17 cellular contexts compared by ENCODE assay signal in genomic region chr21:34825101-34825500, GRCh38.
"Had no signal": no experiment of that assay in that cellular context is flagged by ENCODE, and none has a peak within 500 bp of the region (broad histone marks: within the 10 kb centered on the region; RNA-seq: fewer than 3 reads in every experiment).

No MANE protein-coding gene starts in this region.

- H3K27me3 ChIP-seq: brain microvascular endothelial cell, foreskin keratinocyte, ovary, tibial artery, uterus had no signal

- H3K27me3 Mint-ChIP-seq: activated B cell treated with CpG ODN at 0.5 μM for 24 hours; activated CD4-positive, alpha-beta T cell treated with anti-CD3 and anti-CD28 coated beads, Interleukin-2, amount 10 ng/mL, durations not matched to agents 24 days and 14 days; activated naive CD8-positive, alpha-beta T cell treated with anti-CD3 and anti-CD28 coated beads, Interleukin-2, amount 10 ng/mL, durations not matched to agents 7 days and 5 days; stimulated activated memory B cell treated with anti-CD40 and anti-IgM and Interleukin-4, amounts not matched to agents 10 μg/mL and 1 μg/mL and 100 μg/mL, for 72 hours had no signal

- H3K9me3 ChIP-seq: ovary, tibial artery, uterus had no signal

- H3K4me1 ChIP-seq: uterus had no signal

- H3K4me3 Mint-ChIP-seq: activated B cell treated with CpG ODN at 0.5 μM for 24 hours; activated CD4-positive, alpha-beta T cell treated with anti-CD3 and anti-CD28 coated beads, Interleukin-2, amount 10 ng/mL, durations not matched to agents 24 days and 14 days; activated naive CD8-positive, alpha-beta T cell treated with anti-CD3 and anti-CD28 coated beads, Interleukin-2, amount 10 ng/mL, durations not matched to agents 7 days and 5 days; neural crest cell; stimulated activated memory B cell treated with anti-CD40 and anti-IgM and Interleukin-4, amounts not matched to agents 10 μg/mL and 1 μg/mL and 100 μg/mL, for 72 hours; T-helper 2 cell treated with Interferon-gamma antibody and Interleukin-4, amounts not matched to agents 5 μg/mL and 100 μg/mL, for 36 hours had no signal

- DNase-seq: activated B cell treated with CpG ODN at 0.5 μM for 24 hours; activated CD4-positive, alpha-beta T cell treated with anti-CD3 and anti-CD28 coated beads, Interleukin-2, amount 10 ng/mL, durations not matched to agents 24 days and 14 days; activated effector memory CD4-positive, alpha-beta T cell treated with anti-CD3 and anti-CD28 coated beads, Interleukin-2, amount 50 U/mL, for 16 hours; activated naive CD8-positive, alpha-beta T cell treated with anti-CD3 and anti-CD28 coated beads, Interleukin-2, amount 10 ng/mL, durations not matched to agents 7 days and 5 days; brain microvascular endothelial cell; cerebellar nuclear complex; effector CD8-positive, alpha-beta T cell; foreskin keratinocyte; glutamatergic neuron; left ventricle myocardium superior; ovary; stimulated activated CD4-positive, alpha-beta T cell treated with anti-CD3 and anti-CD28 coated beads, Interleukin-2, amount 100 ng/mL, for 24 hours; tibial artery; uterus had no signal

- H3K4me1 Mint-ChIP-seq: activated B cell treated with CpG ODN at 0.5 μM for 24 hours had no signal

- H3K36me3 ChIP-seq: ovary, uterus had no signal

- H3K4me3 ChIP-seq: ovary, tibial artery, uterus had no signal

- H3K9me3 Mint-ChIP-seq: neural crest cell; T-helper 2 cell treated with Interferon-gamma antibody and Interleukin-4, amounts not matched to agents 5 μg/mL and 100 μg/mL, for 36 hours had no signal

- H3K27ac Mint-ChIP-seq: activated B cell treated with CpG ODN at 0.5 μM for 24 hours; activated CD4-positive, alpha-beta T cell treated with anti-CD3 and anti-CD28 coated beads, Interleukin-2, amount 10 ng/mL, durations not matched to agents 24 days and 14 days; activated naive CD8-positive, alpha-beta T cell treated with anti-CD3 and anti-CD28 coated beads, Interleukin-2, amount 10 ng/mL, durations not matched to agents 7 days and 5 days; T-helper 2 cell treated with Interferon-gamma antibody and Interleukin-4, amounts not matched to agents 5 μg/mL and 100 μg/mL, for 36 hours had no signal

- H3K27ac ChIP-seq: brain microvascular endothelial cell, foreskin keratinocyte, ovary, tibial artery, uterus had no signal
